8 cellular contexts compared by ENCODE assay signal in genomic region chr4:109434793-109435080, GRCh38. TPM values are rescaled to one million over a fixed set of nuclear protein-coding genes. Genes with fewer than 3 reads are reported as not detected.
DNase-seq lines count a peak whose midpoint lies in the region; ATAC-seq and TF ChIP-seq lines count a peak whose summit lies in the region.

No MANE protein-coding gene starts in this region.

- POLR2A ChIA-PET in CD8-positive, alpha-beta T cell (lab: Charles Lee): interaction anchor here (1.1 to 1.5 kb wide), 4 partner anchors 9 to 214 kb away, joined by 3 to 4 read pairs (median 3); no protein-coding TSS in a partner anchor
- POLR2A ChIA-PET in PC-3 (lab: Charles Lee; ENCODE audit: unreplicated experiment): no interaction called here

- H2BK120ac ChIP-seq in neuronal stem cell (ENCODE audit: low read depth, low read length): no peak overlapping the region

- H3K18ac ChIP-seq in neuronal stem cell (ENCODE audit: low read length): no peak overlapping the region

- H4K20me1 ChIP-seq in PC-3 (ENCODE audit: low read length): peaks cover 27% of the 10 kb centered on the region

- no peak overlapping the region for H3K23ac ChIP-seq in neuronal stem cell (ENCODE audit: low read depth, low read length, poor library complexity)

- H2AK5ac ChIP-seq in neuronal stem cell (ENCODE audit: low read depth, low read length): no peak overlapping the region

- H3F3A ChIP-seq in PC-3 (ENCODE audit: low read length, unreplicated experiment): no peaks in the 10 kb centered on the region

- no peaks in the 10 kb centered on the region for H3K9me2 ChIP-seq in PC-3 (replicated peaks; ENCODE audit: low read length)

- H3K79me2 ChIP-seq in PC-3 (ENCODE audit: low read length): peaks cover 69% of the 10 kb centered on the region

- H3K27ac ChIP-seq in CD8-positive, alpha-beta T cell (ENCODE audit: low read depth, low read length): peak overlapping the region; percentile 58
- H3K27ac ChIP-seq in PC-3 (ENCODE audit: low read length) (no peak overlapping the region), neuronal stem cell (replicated peaks; ENCODE audit: low read length) (no peak overlapping the region)

- peaks cover 4% of the 10 kb centered on the region for H3K79me1 ChIP-seq in neuronal stem cell (ENCODE audit: low read depth, low read length)

- no peaks in the 10 kb centered on the region for H3K27me3 Mint-ChIP-seq in CD8-positive, alpha-beta T cell (ENCODE audit: low read depth)

- peaks cover 37% of the 10 kb centered on the region for H3K4me1 ChIP-seq in CD8-positive, alpha-beta T cell (ENCODE audit: insufficient read depth, low read length)
- H3K4me1 ChIP-seq in PC-3 (ENCODE audit: insufficient read depth, low read length) (peaks cover 22% of the 10 kb centered on the region), endocrine pancreas (ENCODE audit: control insufficient read depth, insufficient read depth, low read length) (peaks cover 12% of the 10 kb centered on the region), neuronal stem cell (ENCODE audit: control insufficient read depth in 2 of 2, insufficient read depth in 1 of 2, low read depth in 1 of 2, low read length in 2 of 2) (peaks cover 7 to 17% of the 10 kb centered on the region in 2 donors)

- H3K27me3 ChIP-seq in CD8-positive, alpha-beta T cell (ENCODE audit: insufficient read depth, low read length): no peaks in the 10 kb centered on the region
- H3K27me3 ChIP-seq in PC-3 (ENCODE audit: low read length) (no peaks in the 10 kb centered on the region), endocrine pancreas (ENCODE audit: control insufficient read depth, insufficient read depth, low read length) (no peaks in the 10 kb centered on the region), neuronal stem cell (ENCODE audit: control insufficient read depth in 3 of 3, insufficient read depth in 3 of 3, low read depth in 1 of 3, low read length in 3 of 3) (no peaks in the 10 kb centered on the region)

- peak overlapping the region; percentile 90 for H3K4me3 Mint-ChIP-seq in CD8-positive, alpha-beta T cell

- H2BK12ac ChIP-seq in neuronal stem cell (ENCODE audit: low read length): no peak overlapping the region

- H3K36me3 Mint-ChIP-seq in CD8-positive, alpha-beta T cell: peaks cover 16% of the 10 kb centered on the region

- no peaks in the 10 kb centered on the region for H3K9me3 Mint-ChIP-seq in CD8-positive, alpha-beta T cell

- H2AFZ ChIP-seq in PC-3 (ENCODE audit: low read length) (no peak overlapping the region), neuronal stem cell (ENCODE audit: low read length) (peak overlapping the region; percentile 95)

- H3K9ac ChIP-seq in PC-3 (ENCODE audit: low read length) (peak overlapping the region; percentile 88), endocrine pancreas (ENCODE audit: control insufficient read depth, insufficient read depth, low read length) (peak overlapping the region; percentile 80), neuronal stem cell (ENCODE audit: low read depth, low read length, poor library complexity) (no peak overlapping the region)

- no CpG with 5 or more reads among the region's 6 CpGs for WGBS in neuronal stem cell (ENCODE audit: extremely low coverage in 2 of 2, insufficient read length in 2 of 2, insufficient replicate concordance in 1 of 2), 2 donors

- peak overlapping the region; percentile 72 for H3K4me3 ChIP-seq in CD8-positive, alpha-beta T cell (ENCODE audit: low read depth, low read length)
- H3K4me3 ChIP-seq in PC-3 (ENCODE audit: low read length) (peak overlapping the region; percentile 79), endocrine pancreas (ENCODE audit: control insufficient read depth, insufficient read depth, low read length) (peak overlapping the region; percentile 66), neuronal stem cell (ENCODE audit: low read length in 2 of 2) (peak overlapping the region; percentile 78 to 84)

- no peak overlapping the region for H2BK15ac ChIP-seq in neuronal stem cell (ENCODE audit: low read length)

- H3K9me3 ChIP-seq in CD8-positive, alpha-beta T cell (ENCODE audit: low read length): no peaks in the 10 kb centered on the region
- H3K9me3 ChIP-seq in PC-3 (ENCODE audit: low read length) (no peaks in the 10 kb centered on the region), endocrine pancreas (ENCODE audit: control insufficient read depth, low read length) (no peaks in the 10 kb centered on the region), neuronal stem cell (replicated peaks in 1 of 2; ENCODE audit: control insufficient read depth in 2 of 2, insufficient read depth in 1 of 2, low read depth in 1 of 2, low read length in 2 of 2) (no peaks in the 10 kb centered on the region)

- H3K27ac Mint-ChIP-seq in CD8-positive, alpha-beta T cell: peak overlapping the region; percentile 92

- no peak for ATAC-seq in CD8-positive, alpha-beta T cell
- no peak for ATAC-seq in PC-3
- ATAC-seq in HG02973 (IDR thresholded peaks at IDR 0.05; ENCODE audit: unreplicated experiment): no peak

- intact Hi-C loops in CD8-positive, alpha-beta T cell (cut with DNase I, micrococcal nuclease): loop anchor here (2.0 to 10.0 kb wide), 7 partner anchors 33 to 810 kb away; partner anchors contain the start of genes ELOVL6 (in 2 of the 2), CASP6 (in 1 of the 2) and RPL34 (in 1 of the 2)
- intact Hi-C loops in PC-3 (cut with micrococcal nuclease): loop anchor here (5.0 kb wide), 2 partner anchors 128 to 383 kb away; partner anchors contain the start of genes GAR1 and MCUB

- no peak overlapping the region for H2BK5ac ChIP-seq in neuronal stem cell (ENCODE audit: low read length)

- CTCF ChIA-PET in CD8-positive, alpha-beta T cell (lab: Charles Lee): interaction anchor here (0.6 to 2.3 kb wide), 5 partner anchors 9 to 391 kb away, joined by 3 to 12 read pairs (median 4); no protein-coding TSS in a partner anchor
- CTCF ChIA-PET in PC-3 (lab: Charles Lee): no interaction called here

- no peak for TF ChIP-seq CTCF in CD8-positive, alpha-beta T cell (IDR thresholded peaks at IDR 0.05)
- no peak for TF ChIP-seq CTCF in PC-3 (conservative IDR thresholded peaks at IDR 0.05; ENCODE audit: low read depth, low read length)

- peaks cover 59% of the 10 kb centered on the region for H3K4me1 Mint-ChIP-seq in CD8-positive, alpha-beta T cell (ENCODE audit: low read depth)

- BruUV-seq in PC-3 (replicated peaks; lab: Mats Ljungman, UMichigan): no TSS peak

- no peak for DNase-seq in CD8-positive, alpha-beta T cell
- DNase-seq in PC-3 (no peak), neuronal stem cell (ENCODE audit: low spot score) (no peak), AML-193 (lab: John Stamatoyannopoulos, UW) (no peak), HCEC 1CT (no peak), SW 1271 (lab: John Stamatoyannopoulos, UW) (no peak)

- no peaks in the 10 kb centered on the region for H3K36me3 ChIP-seq in CD8-positive, alpha-beta T cell (ENCODE audit: insufficient read depth, low read length)
- H3K36me3 ChIP-seq in PC-3 (ENCODE audit: low read depth, low read length) (no peaks in the 10 kb centered on the region), endocrine pancreas (ENCODE audit: control insufficient read depth, insufficient read depth, low read length) (no peaks in the 10 kb centered on the region), neuronal stem cell (replicated peaks in 1 of 2; ENCODE audit: control insufficient read depth in 2 of 2, insufficient read depth in 2 of 2, low read length in 2 of 2) (peaks cover 0 to 22% of the 10 kb centered on the region in 2 donors)

- H4K91ac ChIP-seq in neuronal stem cell (ENCODE audit: low read depth, low read length, poor library complexity): no peak overlapping the region

- H3K4me2 ChIP-seq in PC-3 (ENCODE audit: low read length) (peak overlapping the region; percentile 87), neuronal stem cell (ENCODE audit: insufficient read depth, low read length, poor library complexity, severe bottlenecking) (peak overlapping the region; percentile 90)

- H3K14ac ChIP-seq in neuronal stem cell (ENCODE audit: low read length): no peak overlapping the region

- H3K4ac ChIP-seq in neuronal stem cell (ENCODE audit: low read length): no peak overlapping the region

- no peak overlapping the region for H4K8ac ChIP-seq in neuronal stem cell (ENCODE audit: low read depth, low read length)

RNA-seq across cellular contexts. Expression of gene SEC24B, which starts 1.1 kb away (rescaled TPM):
- 10 to 100 TPM; 40.6 to 42.9 TPM for total RNA-seq in CD8-positive, alpha-beta T cell
- 10.2 and 11.3 TPM in 2 replicates for total RNA-seq in PC-3 (2014; rRNA removed)
- 21.8 TPM for polyA plus RNA-seq in neuronal stem cell (2013, experiment 1 of 2)
- 21.9 TPM for polyA plus RNA-seq in neuronal stem cell (2013, experiment 2 of 2)
